1 cellular context compared by ENCODE assay signal in the genomic region with DNA sequence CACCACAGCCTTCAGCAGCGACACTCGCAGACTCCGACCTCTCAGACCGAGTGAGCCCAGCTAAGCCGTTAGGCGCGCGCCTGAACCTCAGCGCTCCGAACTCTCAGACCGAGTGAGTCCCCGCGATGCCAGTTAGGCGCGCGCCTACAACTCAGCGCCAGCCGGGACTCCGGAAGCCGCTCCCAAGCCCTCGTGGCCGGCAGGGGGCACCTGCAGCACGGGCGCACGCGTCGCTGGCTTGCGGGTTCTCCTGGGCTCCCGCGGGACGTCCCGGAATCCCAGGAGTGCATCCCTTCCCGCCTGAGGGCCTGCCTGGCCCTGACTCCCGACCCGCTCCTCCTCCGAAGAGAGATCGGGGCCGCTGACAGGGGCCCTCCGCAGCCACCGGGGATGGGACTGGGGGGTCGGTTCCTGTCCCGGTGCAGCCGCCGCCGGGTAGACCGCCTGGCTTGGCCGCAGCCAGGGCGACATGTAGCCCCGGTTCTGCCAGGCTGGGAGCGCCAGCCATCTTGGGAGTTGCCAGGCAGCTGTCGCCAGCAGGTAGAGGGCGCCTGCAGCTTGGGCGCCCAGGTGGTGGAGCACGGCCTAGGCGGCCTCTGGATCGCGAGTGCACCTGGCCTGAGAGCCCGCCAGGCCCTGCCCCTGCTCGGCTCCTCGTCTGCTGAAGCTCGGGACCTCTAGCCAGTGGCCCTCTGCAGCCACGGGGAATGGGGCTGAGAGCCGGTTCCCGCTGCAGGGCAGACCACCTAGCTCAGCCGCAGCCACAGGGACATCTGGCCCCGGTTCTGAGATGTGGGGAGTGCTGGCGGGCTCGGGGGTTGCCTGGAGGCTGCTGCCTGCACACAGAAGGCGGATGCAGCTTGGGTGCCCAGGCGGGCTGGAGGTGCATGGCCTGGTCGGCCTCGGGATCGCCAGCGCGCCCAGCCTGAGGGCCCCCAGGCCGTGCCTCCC.
TF ChIP-seq lines count a peak whose summit lies in the region.

Gene ANKRD18A, minus strand, starts transcription at position 114 of the 951 bp plus-strand sequence. CDS start 311 bp downstream, outside the sequence.

TF ChIP-seq in HepG2, 621 proteins besides CTCF, POLR2A, EP300 and RAD21 (continued from another document and continues in another):
- TF ChIP-seq USF2 (IDR thresholded peaks at IDR 0.05; ENCODE audit: low read depth, low read length) (no peak), USF2 (CRISPR knock-in tag; IDR thresholded peaks at IDR 0.05; ENCODE audit: borderline replicate concordance) (peak; percentile 40; the same call in 1 of the 2 replicates), KLF16 (CRISPR knock-in tag; IDR thresholded peaks at IDR 0.05) (peak; percentile 53 to 68; a peak in 2 of 4 replicates), ZNF605 (CRISPR knock-in tag; IDR thresholded peaks at IDR 0.05) (peak; percentile 84), ZNF749 (CRISPR knock-in tag; IDR thresholded peaks at IDR 0.05; ENCODE audit: borderline replicate concordance) (no peak), ZNF513 (CRISPR knock-in tag; conservative IDR thresholded peaks at IDR 0.05) (no peak), ZNF619 (CRISPR knock-in tag; IDR thresholded peaks at IDR 0.05) (no peak), CHD2 (IDR thresholded peaks at IDR 0.05; ENCODE audit: low read depth, low read length) (peak; percentile 89), ZNF12 (CRISPR knock-in tag; IDR thresholded peaks at IDR 0.05) (peak; percentile 60), ZNF224 (CRISPR knock-in tag; IDR thresholded peaks at IDR 0.05) (peak; percentile 27; the same call in 1 of the 2 replicates), ATM (IDR thresholded peaks at IDR 0.05; ENCODE audit: borderline replicate concordance) (no peak), HNF1A (IDR thresholded peaks at IDR 0.05; ENCODE audit: low read depth) (no peak), HNF1A (CRISPR knock-in tag; IDR thresholded peaks at IDR 0.05; ENCODE audit: borderline replicate concordance) (peak; percentile 43; the same call in 1 of the 2 replicates), CEBPB (IDR thresholded peaks at IDR 0.05; ENCODE audit: borderline replicate concordance, low read depth, low read length) (no peak), ZNF674 (CRISPR knock-in tag; IDR thresholded peaks at IDR 0.05; ENCODE audit: low read depth) (no peak; the same call in 1 of the 2 replicates), MIER3 (CRISPR knock-in tag; IDR thresholded peaks at IDR 0.05; ENCODE audit: borderline replicate concordance) (peak; percentile 18; the same call in 1 of the 2 replicates), HDAC1 (CRISPR knock-in tag; IDR thresholded peaks at IDR 0.05) (peak; percentile 90), ZNF30 (CRISPR knock-in tag; IDR thresholded peaks at IDR 0.05) (no peak), CBX1 (IDR thresholded peaks at IDR 0.05; ENCODE audit: low read depth) (peak; percentile 25), ZNF816 (CRISPR knock-in tag; IDR thresholded peaks at IDR 0.05; ENCODE audit: borderline replicate concordance) (peak; percentile 50; the same call in 1 of the 2 replicates), SNAPC2 (CRISPR knock-in tag; IDR thresholded peaks at IDR 0.05) (no peak), FOSL2 (CRISPR knock-in tag; IDR thresholded peaks at IDR 0.05) (no peak; the same call in 1 of the 2 replicates), TCF12 (IDR thresholded peaks at IDR 0.05) (no peak), TCF12 (CRISPR knock-in tag; IDR thresholded peaks at IDR 0.05) (peak; percentile 57; the same call in 1 of the 2 replicates), ZNF629 (CRISPR knock-in tag; conservative IDR thresholded peaks at IDR 0.05) (0 out of 2 replicates have a peak, but pooled peaks have one; percentile 31), ZFP36 (IDR thresholded peaks at IDR 0.05; ENCODE audit: borderline replicate concordance, low read depth, low read length, partially characterized antibody) (no peak), MAFK (conservative IDR thresholded peaks at IDR 0.05 in 1 of 2, IDR thresholded peaks at IDR 0.05 in 1 of 2; ENCODE audit: low read length in 2 of 2) (peak in 1 of 2 experiments; percentile 97; a peak in 2 of 4 replicates), SNRNP70 (IDR thresholded peaks at IDR 0.05; ENCODE audit: low read depth, low read length) (no peak), FLYWCH1 (CRISPR knock-in tag; IDR thresholded peaks at IDR 0.05) (no peak; the same call in 1 of the 2 replicates), GPBP1L1 (CRISPR knock-in tag; IDR thresholded peaks at IDR 0.05) (no peak), NCOR1 (IDR thresholded peaks at IDR 0.05; ENCODE audit: borderline replicate concordance, low read length) (no peak), NCOA5 (CRISPR knock-in tag; IDR thresholded peaks at IDR 0.05) (no peak), HNRNPH1 (optimal IDR thresholded peaks at IDR 0.05; ENCODE audit: low read depth, low read length) (no peak), ZC3H4 (CRISPR knock-in tag; IDR thresholded peaks at IDR 0.05; ENCODE audit: borderline replicate concordance) (no peak), ZNF724P (CRISPR knock-in tag; IDR thresholded peaks at IDR 0.05; ENCODE audit: borderline replicate concordance) (no peak), SIX1 (CRISPR knock-in tag; IDR thresholded peaks at IDR 0.05; ENCODE audit: borderline replicate concordance) (no peak)
- TF ChIP-seq, protein P1, sequence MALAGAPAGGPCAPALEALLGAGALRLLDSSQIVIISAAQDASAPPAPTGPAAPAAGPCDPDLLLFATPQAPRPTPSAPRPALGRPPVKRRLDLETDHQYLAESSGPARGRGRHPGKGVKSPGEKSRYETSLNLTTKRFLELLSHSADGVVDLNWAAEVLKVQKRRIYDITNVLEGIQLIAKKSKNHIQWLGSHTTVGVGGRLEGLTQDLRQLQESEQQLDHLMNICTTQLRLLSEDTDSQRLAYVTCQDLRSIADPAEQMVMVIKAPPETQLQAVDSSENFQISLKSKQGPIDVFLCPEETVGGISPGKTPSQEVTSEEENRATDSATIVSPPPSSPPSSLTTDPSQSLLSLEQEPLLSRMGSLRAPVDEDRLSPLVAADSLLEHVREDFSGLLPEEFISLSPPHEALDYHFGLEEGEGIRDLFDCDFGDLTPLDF (CRISPR knock-in tag; IDR thresholded peaks at IDR 0.05) = no peak; the same call in 1 of the 2 replicates
- TF ChIP-seq, protein P2, sequence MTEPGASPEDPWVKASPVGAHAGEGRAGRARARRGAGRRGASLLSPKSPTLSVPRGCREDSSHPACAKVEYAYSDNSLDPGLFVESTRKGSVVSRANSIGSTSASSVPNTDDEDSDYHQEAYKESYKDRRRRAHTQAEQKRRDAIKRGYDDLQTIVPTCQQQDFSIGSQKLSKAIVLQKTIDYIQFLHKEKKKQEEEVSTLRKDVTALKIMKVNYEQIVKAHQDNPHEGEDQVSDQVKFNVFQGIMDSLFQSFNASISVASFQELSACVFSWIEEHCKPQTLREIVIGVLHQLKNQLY (CRISPR knock-in tag; IDR thresholded peaks at IDR 0.05) = no peak
- TF ChIP-seq, protein P3, sequence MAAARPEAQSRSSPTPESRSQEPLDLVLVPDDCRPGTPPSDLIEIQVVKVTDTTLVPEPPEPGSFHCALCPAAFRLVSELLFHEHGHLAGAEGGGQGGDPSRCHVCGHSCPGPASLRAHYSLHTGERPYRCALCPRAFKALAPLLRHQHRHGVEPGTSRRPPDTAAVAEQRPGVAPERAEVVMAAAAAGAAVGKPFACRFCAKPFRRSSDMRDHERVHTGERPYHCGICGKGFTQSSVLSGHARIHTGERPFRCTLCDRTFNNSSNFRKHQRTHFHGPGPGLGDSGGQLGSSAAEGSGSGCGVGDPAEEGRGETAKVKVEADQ (CRISPR knock-in tag; IDR thresholded peaks at IDR 0.05; ENCODE audit: borderline replicate concordance) = peak; percentile 53; the same call in 1 of the 2 replicates
- TF ChIP-seq, protein P4, sequence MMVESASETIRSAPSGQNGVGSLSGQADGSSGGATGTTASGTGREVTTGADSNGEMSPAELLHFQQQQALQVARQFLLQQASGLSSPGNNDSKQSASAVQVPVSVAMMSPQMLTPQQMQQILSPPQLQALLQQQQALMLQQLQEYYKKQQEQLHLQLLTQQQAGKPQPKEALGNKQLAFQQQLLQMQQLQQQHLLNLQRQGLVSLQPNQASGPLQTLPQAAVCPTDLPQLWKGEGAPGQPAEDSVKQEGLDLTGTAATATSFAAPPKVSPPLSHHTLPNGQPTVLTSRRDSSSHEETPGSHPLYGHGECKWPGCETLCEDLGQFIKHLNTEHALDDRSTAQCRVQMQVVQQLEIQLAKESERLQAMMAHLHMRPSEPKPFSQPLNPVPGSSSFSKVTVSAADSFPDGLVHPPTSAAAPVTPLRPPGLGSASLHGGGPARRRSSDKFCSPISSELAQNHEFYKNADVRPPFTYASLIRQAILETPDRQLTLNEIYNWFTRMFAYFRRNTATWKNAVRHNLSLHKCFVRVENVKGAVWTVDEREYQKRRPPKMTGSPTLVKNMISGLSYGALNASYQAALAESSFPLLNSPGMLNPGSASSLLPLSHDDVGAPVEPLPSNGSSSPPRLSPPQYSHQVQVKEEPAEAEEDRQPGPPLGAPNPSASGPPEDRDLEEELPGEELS (CRISPR knock-in tag; IDR thresholded peaks at IDR 0.05) = no peak
- TF ChIP-seq, protein P5, sequence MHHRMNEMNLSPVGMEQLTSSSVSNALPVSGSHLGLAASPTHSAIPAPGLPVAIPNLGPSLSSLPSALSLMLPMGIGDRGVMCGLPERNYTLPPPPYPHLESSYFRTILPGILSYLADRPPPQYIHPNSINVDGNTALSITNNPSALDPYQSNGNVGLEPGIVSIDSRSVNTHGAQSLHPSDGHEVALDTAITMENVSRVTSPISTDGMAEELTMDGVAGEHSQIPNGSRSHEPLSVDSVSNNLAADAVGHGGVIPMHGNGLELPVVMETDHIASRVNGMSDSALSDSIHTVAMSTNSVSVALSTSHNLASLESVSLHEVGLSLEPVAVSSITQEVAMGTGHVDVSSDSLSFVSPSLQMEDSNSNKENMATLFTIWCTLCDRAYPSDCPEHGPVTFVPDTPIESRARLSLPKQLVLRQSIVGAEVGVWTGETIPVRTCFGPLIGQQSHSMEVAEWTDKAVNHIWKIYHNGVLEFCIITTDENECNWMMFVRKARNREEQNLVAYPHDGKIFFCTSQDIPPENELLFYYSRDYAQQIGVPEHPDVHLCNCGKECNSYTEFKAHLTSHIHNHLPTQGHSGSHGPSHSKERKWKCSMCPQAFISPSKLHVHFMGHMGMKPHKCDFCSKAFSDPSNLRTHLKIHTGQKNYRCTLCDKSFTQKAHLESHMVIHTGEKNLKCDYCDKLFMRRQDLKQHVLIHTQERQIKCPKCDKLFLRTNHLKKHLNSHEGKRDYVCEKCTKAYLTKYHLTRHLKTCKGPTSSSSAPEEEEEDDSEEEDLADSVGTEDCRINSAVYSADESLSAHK (CRISPR knock-in tag; IDR thresholded peaks at IDR 0.05; ENCODE audit: borderline replicate concordance) = no peak
